Comparison of ENCODE assay signal across 8 cellular contexts in genomic region chr11:64448599-64449380, GRCh38.
DNase-seq lines count a peak whose midpoint lies in the region; ATAC-seq, FAIRE-seq and TF ChIP-seq lines count a peak whose summit lies in the region.

No MANE protein-coding gene starts in this region.

- FAIRE-seq in frontal cortex (lab: Jason Lieb, UNC): no peak

- H3K4me3 ChIP-seq in LNCaP clone FGC (ENCODE audit: low read depth, low read length): peak overlapping the region; percentile 40
- peak overlapping the region; percentile 35 for H3K4me3 ChIP-seq in SJCRH30
- peak overlapping the region; percentile 38 for H3K4me3 ChIP-seq in neural progenitor cell

- ATAC-seq in stimulated activated naive CD8-positive, alpha-beta T cell treated with anti-CD3 and anti-CD28 coated beads, Interleukin-15, amount 100 ng/mL, for 72 hours: peak; percentile 91
- ATAC-seq in GM19452 (IDR thresholded peaks at IDR 0.05; ENCODE audit: unreplicated experiment): no peak

- H3K27ac Mint-ChIP-seq in neural progenitor cell: no peak overlapping the region
- no peak overlapping the region for H3K27ac Mint-ChIP-seq in stimulated activated naive CD8-positive, alpha-beta T cell treated with anti-CD3 and anti-CD28 coated beads, Interleukin-15, amount 100 ng/mL, for 72 hours

- TF ChIP-seq CTCF in GM10266 (IDR thresholded peaks at IDR 0.05; ENCODE audit: control insufficient read depth, insufficient read depth, low read depth, missing control alignments) (peak; percentile 96), LNCaP clone FGC (IDR thresholded peaks at IDR 0.05; ENCODE audit: control insufficient read depth, extremely low read depth, insufficient read depth) (peak; percentile 85), neural progenitor cell (IDR thresholded peaks at IDR 0.05) (peak; percentile 94)

- H3K36me3 Mint-ChIP-seq in neural progenitor cell: no peaks in the 10 kb centered on the region

- no peaks in the 10 kb centered on the region for H3K9me3 Mint-ChIP-seq in neural progenitor cell
- H3K9me3 Mint-ChIP-seq in stimulated activated naive CD8-positive, alpha-beta T cell treated with anti-CD3 and anti-CD28 coated beads, Interleukin-15, amount 100 ng/mL, for 72 hours: no peaks in the 10 kb centered on the region

- H3K4me3 Mint-ChIP-seq in neural progenitor cell: peak overlapping the region; percentile 78
- peak overlapping the region; percentile 87 to 92 for H3K4me3 Mint-ChIP-seq in stimulated activated naive CD8-positive, alpha-beta T cell treated with anti-CD3 and anti-CD28 coated beads, Interleukin-15, amount 100 ng/mL, for 72 hours

- H3K36me3 ChIP-seq in SJCRH30: no peaks in the 10 kb centered on the region
- H3K36me3 ChIP-seq in neural progenitor cell: no peaks in the 10 kb centered on the region

- H2AFZ ChIP-seq in neural progenitor cell (replicated peaks): no peak overlapping the region

- H3K9me3 ChIP-seq in SJCRH30 (replicated peaks) (no peaks in the 10 kb centered on the region), neural progenitor cell (ENCODE audit: low read depth) (no peaks in the 10 kb centered on the region)

- H3K9ac ChIP-seq in neural progenitor cell: no peak overlapping the region

- no peaks in the 10 kb centered on the region for H3F3A ChIP-seq in neural progenitor cell (ENCODE audit: low read depth)

- H3K27ac ChIP-seq in SJCRH30 (peak overlapping the region; percentile 50), neural progenitor cell (no peak overlapping the region)

- DNase-seq in GM10266 (ENCODE audit: extremely low spot score): peak; percentile 79
- DNase-seq in LNCaP clone FGC (ENCODE audit: low read depth): no peak
- DNase-seq in SJCRH30: peak; percentile 87 to 95
- peak; percentile 52 for DNase-seq in activated gamma-delta T cell treated with anti-CD3 and anti-CD28 coated beads, Interleukin-2, amount 50 U/mL, for 16 hours (ENCODE audit: low read depth)
- DNase-seq in frontal cortex (ENCODE audit: low spot score in 2 of 2): peak; percentile 38 to 80
- DNase-seq in neural progenitor cell (ENCODE audit: low spot score): peak; percentile 94
- DNase-seq in stimulated activated naive CD8-positive, alpha-beta T cell treated with anti-CD3 and anti-CD28 coated beads, Interleukin-15, amount 100 ng/mL, for 72 hours: peak; percentile 78 to 79

- peak overlapping the region; percentile 77 for H3K4me2 ChIP-seq in neural progenitor cell

- no peaks in the 10 kb centered on the region for H3K27me3 ChIP-seq in SJCRH30
- peaks cover 35% of the 10 kb centered on the region for H3K27me3 ChIP-seq in neural progenitor cell

- peaks cover 33% of the 10 kb centered on the region for H3K4me1 Mint-ChIP-seq in neural progenitor cell
- H3K4me1 Mint-ChIP-seq in stimulated activated naive CD8-positive, alpha-beta T cell treated with anti-CD3 and anti-CD28 coated beads, Interleukin-15, amount 100 ng/mL, for 72 hours: peaks cover 21% of the 10 kb centered on the region

- no peaks in the 10 kb centered on the region for H3K79me2 ChIP-seq in neural progenitor cell (ENCODE audit: low read depth)

- peaks cover 12% of the 10 kb centered on the region for H3K27me3 Mint-ChIP-seq in neural progenitor cell (ENCODE audit: insufficient read depth, low read depth)
- H3K27me3 Mint-ChIP-seq in stimulated activated naive CD8-positive, alpha-beta T cell treated with anti-CD3 and anti-CD28 coated beads, Interleukin-15, amount 100 ng/mL, for 72 hours: peaks cover 44% of the 10 kb centered on the region

- H3K4me1 ChIP-seq in SJCRH30: peaks cover 18% of the 10 kb centered on the region
- H3K4me1 ChIP-seq in neural progenitor cell: peaks cover 10% of the 10 kb centered on the region

- no peaks in the 10 kb centered on the region for H4K20me1 ChIP-seq in neural progenitor cell (ENCODE audit: low read depth)
